Comparison of ENCODE assay signal across 29 cellular contexts in the genomic region with DNA sequence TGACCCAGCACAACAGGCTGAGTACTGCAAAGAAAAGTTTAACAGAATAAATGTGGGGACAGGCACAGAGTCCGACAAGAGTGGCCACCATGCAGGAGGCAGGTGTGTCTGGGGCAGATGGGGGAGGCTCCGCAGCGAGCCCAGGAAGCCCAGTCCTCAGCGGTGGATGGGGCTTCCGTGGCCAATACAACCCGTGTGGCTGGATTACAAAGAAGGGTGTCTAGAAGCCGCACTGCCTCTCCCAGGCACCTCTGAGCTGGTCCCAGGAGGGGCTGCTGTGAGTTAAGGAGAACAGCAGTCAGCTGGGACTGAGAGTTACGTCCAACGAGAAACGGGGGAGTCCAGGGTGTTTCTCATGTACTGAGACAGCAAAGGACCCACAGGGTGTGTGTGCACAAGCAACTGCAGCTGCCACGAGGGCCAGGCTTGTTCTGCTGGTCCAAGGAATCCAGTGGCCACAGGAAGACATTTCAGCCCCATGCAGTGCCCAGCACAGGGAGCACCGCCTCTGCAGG.
A peak's percentile ranks its signal among the peaks of the same experiment; 100 is the strongest.
DNase-seq lines count a peak whose midpoint lies in the region; ATAC-seq and TF ChIP-seq lines count a peak whose summit lies in the region.
"Had no signal": no experiment of that assay in that cellular context is flagged by ENCODE, and none has a peak within 500 bp of the region (broad histone marks: within the 10 kb centered on the region; RNA-seq: fewer than 3 reads in every experiment).

No MANE protein-coding gene starts in this region.

- CTCF ChIA-PET in HEK293 (lab: Yijun Ruan, JAX): interaction anchor here (0.9 to 1.4 kb wide), 2 partner anchors 968 to 972 kb away, joined by 3 to 4 read pairs; no protein-coding TSS in a partner anchor

- H3K79me2 ChIP-seq in Karpas-422 (ENCODE audit: low read length): no peaks in the 10 kb centered on the region
- H3K79me2 ChIP-seq: parathyroid adenoma had no signal

- H3K9me3 Mint-ChIP-seq in endodermal cell (no peaks in the 10 kb centered on the region), osteocyte (ENCODE audit: unreplicated experiment) (no peaks in the 10 kb centered on the region), mesothelial cell of epicardium (no peaks in the 10 kb centered on the region)
- H3K9me3 Mint-ChIP-seq in activated T-helper 17 cell treated with anti-CD3 and anti-CD28 coated beads, Interleukin-2, amount 50 U/mL, for 72 hours: no peaks in the 10 kb centered on the region
- H3K9me3 Mint-ChIP-seq: nephron; stimulated activated naive CD8-positive, alpha-beta T cell treated with anti-CD3 and anti-CD28 coated beads, Interleukin-15, amount 100 ng/mL, for 72 hours had no signal

- H3K27me3 Mint-ChIP-seq in endodermal cell (ENCODE audit: insufficient read depth) (peaks cover 23% of the 10 kb centered on the region), osteocyte (ENCODE audit: unreplicated experiment) (peaks cover 5% of the 10 kb centered on the region), mesothelial cell of epicardium (ENCODE audit: low read depth) (peaks cover 55% of the 10 kb centered on the region)
- peaks cover 10% of the 10 kb centered on the region for H3K27me3 Mint-ChIP-seq in activated T-helper 17 cell treated with anti-CD3 and anti-CD28 coated beads, Interleukin-2, amount 50 U/mL, for 72 hours

- no peak overlapping the region for H3K27ac ChIP-seq in HEK293 (ENCODE audit: extremely low read depth, low read depth, low read length)
- no peak overlapping the region for H3K27ac ChIP-seq in endodermal cell (ENCODE audit: low read depth, low read length)
- no peak overlapping the region for H3K27ac ChIP-seq in Karpas-422 (ENCODE audit: low read length)
- H3K27ac ChIP-seq: ascending aorta; BLaER1 treated with 17β-estradiol and CSF1 and Interleukin-3, amounts not matched to agents 10 nM and 100 nM; cardiac muscle cell; parathyroid adenoma; PC-9; SK-N-MC; thyroid gland; uterus had no signal

- H3K4me1 ChIP-seq in HEK293 (ENCODE audit: control insufficient read depth, insufficient read depth, low read length) (no peaks in the 10 kb centered on the region), endodermal cell (ENCODE audit: control insufficient read depth, insufficient read depth, low read length) (no peaks in the 10 kb centered on the region), Karpas-422 (ENCODE audit: low read length) (peaks cover 9% of the 10 kb centered on the region; the same call in 1 of the 2 replicates)
- H3K4me1 ChIP-seq: ascending aorta; BLaER1 treated with 17β-estradiol and CSF1 and Interleukin-3, amounts not matched to agents 10 nM and 100 nM; parathyroid adenoma; thyroid gland; uterus had no signal

- H3K4me1 Mint-ChIP-seq in endodermal cell: no peaks in the 10 kb centered on the region
- peaks cover 4% of the 10 kb centered on the region for H3K4me1 Mint-ChIP-seq in osteocyte (ENCODE audit: unreplicated experiment)
- no peaks in the 10 kb centered on the region for H3K4me1 Mint-ChIP-seq in mesothelial cell of epicardium
- H3K4me1 Mint-ChIP-seq in activated T-helper 17 cell treated with anti-CD3 and anti-CD28 coated beads, Interleukin-2, amount 50 U/mL, for 72 hours: no peaks in the 10 kb centered on the region

- H3K36me3 ChIP-seq in HEK293 (ENCODE audit: control insufficient read depth in 2 of 2, insufficient read depth in 1 of 2, low read length in 2 of 2) (no peaks in the 10 kb centered on the region), endodermal cell (ENCODE audit: control insufficient read depth, insufficient read depth, low read length) (no peaks in the 10 kb centered on the region), Karpas-422 (ENCODE audit: insufficient read depth, low read length) (no peaks in the 10 kb centered on the region)
- H3K36me3 ChIP-seq: ascending aorta; BLaER1 treated with 17β-estradiol and CSF1 and Interleukin-3, amounts not matched to agents 10 nM and 100 nM; cardiac muscle cell; thyroid gland; uterus had no signal

- H3K27me3 ChIP-seq in endodermal cell (ENCODE audit: control insufficient read depth, insufficient read depth, low read length, poor library complexity, severe bottlenecking) (peaks cover 17% of the 10 kb centered on the region), Karpas-422 (ENCODE audit: low read length) (no peaks in the 10 kb centered on the region)
- H3K27me3 ChIP-seq: ascending aorta; BLaER1 treated with 17β-estradiol and CSF1 and Interleukin-3, amounts not matched to agents 10 nM and 100 nM had no signal

- TF ChIP-seq CTCF in HEK293 (tag by site-specific recombination; IDR thresholded peaks at IDR 0.05): no peak
- TF ChIP-seq CTCF in endodermal cell (conservative IDR thresholded peaks at IDR 0.05): no peak
- TF ChIP-seq CTCF in osteocyte (IDR thresholded peaks at IDR 0.05): no peak
- no peak for TF ChIP-seq CTCF in mesothelial cell of epicardium (IDR thresholded peaks at IDR 0.05; ENCODE audit: unreplicated experiment)

- 85 to 87% methylated on average over 9 to 12 of the region's 12 CpGs for WGBS in endodermal cell (ENCODE audit: insufficient coverage in 1 of 2, insufficient read length in 1 of 2), 2 experiments

- H3K36me3 Mint-ChIP-seq in endodermal cell (ENCODE audit: low read depth) (no peaks in the 10 kb centered on the region), osteocyte (ENCODE audit: unreplicated experiment) (no peaks in the 10 kb centered on the region), mesothelial cell of epicardium (no peaks in the 10 kb centered on the region)
- H3K36me3 Mint-ChIP-seq in activated T-helper 17 cell treated with anti-CD3 and anti-CD28 coated beads, Interleukin-2, amount 50 U/mL, for 72 hours (ENCODE audit: low read depth): no peaks in the 10 kb centered on the region

- H3K9me2 ChIP-seq in Karpas-422 (replicated peaks; ENCODE audit: insufficient read depth, low read length): no peaks in the 10 kb centered on the region

- DNase-seq in AG08396 (ENCODE audit: low spot score): peak; percentile 20
- peak; percentile 34 for DNase-seq in endodermal cell
- DNase-seq in osteocyte (ENCODE audit: extremely low spot score, unreplicated experiment): peak; percentile 75
- DNase-seq in mesothelial cell of epicardium (ENCODE audit: low spot score in 2 of 2, unreplicated experiment in 2 of 2): no peak
- DNase-seq in Karpas-422: no peak
- DNase-seq: activated gamma-delta T cell; DMS153; KG1; MM.1S; mucosa of descending colon; NCI-H2029; NCI-H524 treated with DMSO at 0.1 percent for 48 hours; NK-92 treated with Interleukin-12 subunit alpha and Interleukin-12 subunit beta, amount 100 ng/mL, for 24 hours; PC-9; stimulated activated naive CD8-positive, alpha-beta T cell treated with anti-CD3 and anti-CD28 coated beads, Interleukin-15, amount 100 ng/mL, for 72 hours; T-helper 2 cell; thyroid gland; uterus had no signal

- ATAC-seq in activated T-helper 17 cell treated with anti-CD3 and anti-CD28 coated beads, Interleukin-2, amount 50 U/mL, for 72 hours (replicated peaks): no peak
- ATAC-seq: GM12878, HCT116, mucosa of descending colon, right cardiac atrium had no signal

- POLR2A ChIA-PET in HEK293 (lab: Yijun Ruan, JAX): no interaction called here

- H3K4me2 ChIP-seq in Karpas-422 (ENCODE audit: low read depth, low read length, poor library complexity, severe bottlenecking): no peak overlapping the region
- H3K4me2 ChIP-seq: BLaER1 treated with 17β-estradiol and CSF1 and Interleukin-3, amounts not matched to agents 10 nM and 100 nM; PC-9 had no signal

- H2AFZ ChIP-seq in Karpas-422 (ENCODE audit: low read length): no peak overlapping the region
- H2AFZ ChIP-seq: parathyroid adenoma, PC-9 had no signal

- H3K4me3 Mint-ChIP-seq in endodermal cell (no peak overlapping the region), osteocyte (ENCODE audit: unreplicated experiment) (no peak overlapping the region), mesothelial cell of epicardium (no peak overlapping the region)
- H3K4me3 Mint-ChIP-seq in activated T-helper 17 cell treated with anti-CD3 and anti-CD28 coated beads, Interleukin-2, amount 50 U/mL, for 72 hours: no peak overlapping the region
- H3K4me3 Mint-ChIP-seq: nephron; stimulated activated naive CD8-positive, alpha-beta T cell treated with anti-CD3 and anti-CD28 coated beads, Interleukin-15, amount 100 ng/mL, for 72 hours had no signal

- H3K27ac Mint-ChIP-seq in endodermal cell (no peak overlapping the region), osteocyte (ENCODE audit: unreplicated experiment) (no peak overlapping the region), mesothelial cell of epicardium (no peak overlapping the region)
- no peak overlapping the region for H3K27ac Mint-ChIP-seq in activated T-helper 17 cell treated with anti-CD3 and anti-CD28 coated beads, Interleukin-2, amount 50 U/mL, for 72 hours
- H3K27ac Mint-ChIP-seq: nephron; stimulated activated naive CD8-positive, alpha-beta T cell treated with anti-CD3 and anti-CD28 coated beads, Interleukin-15, amount 100 ng/mL, for 72 hours had no signal

- H3K9ac ChIP-seq in endodermal cell (ENCODE audit: extremely low read depth, low read length, poor library complexity, severe bottlenecking) (no peak overlapping the region), Karpas-422 (ENCODE audit: low read length) (no peak overlapping the region)
- H3K9ac ChIP-seq: BLaER1 treated with 17β-estradiol and CSF1 and Interleukin-3, amounts not matched to agents 10 nM and 100 nM; parathyroid adenoma had no signal

- no peaks in the 10 kb centered on the region for H3K9me3 ChIP-seq in HEK293 (ENCODE audit: control insufficient read depth, insufficient read depth, low read depth, low read length)
- H3K9me3 ChIP-seq in endodermal cell (ENCODE audit: control insufficient read depth, low read length): no peaks in the 10 kb centered on the region
- no peaks in the 10 kb centered on the region for H3K9me3 ChIP-seq in Karpas-422 (ENCODE audit: low read length)
- H3K9me3 ChIP-seq: ascending aorta; BLaER1 treated with 17β-estradiol and CSF1 and Interleukin-3, amounts not matched to agents 10 nM and 100 nM; mucosa of descending colon; thyroid gland; uterus had no signal

- H4K20me1 ChIP-seq in Karpas-422 (ENCODE audit: insufficient read depth, low read depth, low read length): no peaks in the 10 kb centered on the region

- H3K4me3 ChIP-seq in HEK293 (ENCODE audit: low read depth, low read length): no peak overlapping the region
- no peak overlapping the region for H3K4me3 ChIP-seq in endodermal cell (ENCODE audit: low read length)
- H3K4me3 ChIP-seq in Karpas-422 (ENCODE audit: low read length): no peak overlapping the region
- H3K4me3 ChIP-seq: ascending aorta; BLaER1 treated with 17β-estradiol and CSF1 and Interleukin-3, amounts not matched to agents 10 nM and 100 nM; cardiac muscle cell; GM12878; mucosa of descending colon; PC-9; SK-N-MC; thyroid gland; uterus had no signal

TF ChIP-seq in HEK293, 187 proteins besides CTCF, POLR2A, EP300 and RAD21 (continues in another document):
- TF ChIP-seq ZNF677 (tag by site-specific recombination; IDR thresholded peaks at IDR 0.05): peak; percentile 83; the same call in 1 of the 2 replicates

Comparison
In these comparisons a context has a peak if more than half of its experiments do, and no peak if none do; other contexts are left out.
1. DNase-seq: peak in AG08396 (single experiment), endodermal cell (single experiment) and osteocyte (single experiment); none in mesothelial cell of epicardium (0 of 2) and Karpas-422 (single experiment).